20 cellular contexts compared by ENCODE assay signal in genomic region chr4:113616443-113616842, GRCh38.
DNase-seq lines count a peak whose midpoint lies in the region; ATAC-seq and TF ChIP-seq lines count a peak whose summit lies in the region.
"Had no signal": no experiment of that assay in that cellular context is flagged by ENCODE, and none has a peak within 500 bp of the region (broad histone marks: within the 10 kb centered on the region; RNA-seq: fewer than 3 reads in every experiment).

No MANE protein-coding gene starts in this region.

- H3K27ac ChIP-seq in right atrium auricular region = peak overlapping the region; percentile 33 to 54
- H3K27ac ChIP-seq in right lobe of liver = peak overlapping the region in 1 of 3 donors; percentile 58
- H3K27ac ChIP-seq: coronary artery, GM23248, lower lobe of right lung had no signal

- H3K36me3 Mint-ChIP-seq in activated B cell treated with CpG ODN at 0.5 μM for 24 hours (ENCODE audit: low read depth) = peaks cover 2% of the 10 kb centered on the region

- H3K4me3 Mint-ChIP-seq in activated B cell treated with CpG ODN at 0.5 μM for 24 hours = peak overlapping the region; percentile 20

- no peak overlapping the region for H3K4me3 ChIP-seq in right atrium auricular region
- H3K4me3 ChIP-seq in right lobe of liver = no peak overlapping the region
- H3K4me3 ChIP-seq: coronary artery, GM23248, lower lobe of right lung, stomach had no signal

- CTCF ChIA-PET in activated B cell treated with CpG ODN at 0.5 μM for 24 hours (lab: Charles Lee) = no interaction called here

- intact Hi-C loops in left ventricle myocardium superior (cut with micrococcal nuclease) (no loop called here), activated B cell treated with CpG ODN at 0.5 μM for 24 hours (cut with micrococcal nuclease) (no loop called here), right lobe of liver (cut with DNase I) (no loop called here)

- 12% methylated on average over 1 of the region's 1 CpG for WGBS in right lobe of liver (ENCODE audit: insufficient coverage, low coverage, low lambda C conversion rate, missing lambda C conversion rate)

- peaks cover 47% of the 10 kb centered on the region for H3K4me1 Mint-ChIP-seq in activated B cell treated with CpG ODN at 0.5 μM for 24 hours

- POLR2A ChIA-PET in activated B cell treated with CpG ODN at 0.5 μM for 24 hours (lab: Charles Lee) = interaction anchor here (0.8 to 3.3 kb wide), 3 partner anchors 23 to 144 kb away, joined by 3 to 12 read pairs (median 4); partner anchors contain the start of gene CAMK2D

- H3K27me3 Mint-ChIP-seq in activated B cell treated with CpG ODN at 0.5 μM for 24 hours = no peaks in the 10 kb centered on the region

- no peak for DNase-seq in right atrium auricular region (ENCODE audit: low spot score)
- no peak for DNase-seq in left ventricle myocardium superior
- no peak for DNase-seq in activated B cell treated with CpG ODN at 0.5 μM for 24 hours
- no peak for DNase-seq in right lobe of liver
- DNase-seq in 8988T = no peak
- DNase-seq in stimulated activated CD4-positive, alpha-beta T cell treated with anti-CD3 and anti-CD28 coated beads, Interleukin-4, amount 100 ng/mL, for 24 hours = no peak
- no peak for DNase-seq in NCI-H345 (lab: John Stamatoyannopoulos, UW)
- DNase-seq in Ammon's horn (ENCODE audit: low spot score) = no peak
- DNase-seq: activated gamma-delta T cell treated with Interleukin-2 at 50 U/mL for 16 hours, anterior cingulate cortex, foreskin fibroblast, GF-D8, GM23248, lower lobe of right lung, NCI-H1092, NCI-H2081, NCI-H510A treated with DMSO at 0.1 percent for 48 hours, SK-N-SH, stomach had no signal

- TF ChIP-seq CTCF in right atrium auricular region (IDR thresholded peaks at IDR 0.05) (no peak), activated B cell treated with CpG ODN at 0.5 μM for 24 hours (IDR thresholded peaks at IDR 0.05) (no peak), right lobe of liver (IDR thresholded peaks at IDR 0.05) (no peak)

- ATAC-seq in left ventricle myocardium superior = no peak
- no peak for ATAC-seq in activated B cell treated with CpG ODN at 0.5 μM for 24 hours (ENCODE audit: low read depth)
- peak in 3 of 4 donors; percentile 26 to 68 (median 66) for ATAC-seq in right lobe of liver
- ATAC-seq: lower lobe of right lung had no signal

- H3K27ac Mint-ChIP-seq in activated B cell treated with CpG ODN at 0.5 μM for 24 hours = peak overlapping the region; percentile 73

- H3K9me3 Mint-ChIP-seq in activated B cell treated with CpG ODN at 0.5 μM for 24 hours = no peaks in the 10 kb centered on the region

- H3K9me3 ChIP-seq in right atrium auricular region (no peaks in the 10 kb centered on the region), right lobe of liver (no peaks in the 10 kb centered on the region)
- H3K9me3 ChIP-seq: lower lobe of right lung, SK-N-SH, stomach had no signal

- H3K4me1 ChIP-seq in right atrium auricular region = peaks cover 0 to 47% of the 10 kb centered on the region in 2 donors
- H3K4me1 ChIP-seq in right lobe of liver = peaks cover 0 to 28% (median 0%) of the 10 kb centered on the region in 4 donors
- H3K4me1 ChIP-seq: lower lobe of right lung had no signal

- H3K36me3 ChIP-seq in right atrium auricular region (no peaks in the 10 kb centered on the region), right lobe of liver (no peaks in the 10 kb centered on the region)
- H3K36me3 ChIP-seq: lower lobe of right lung, stomach had no signal

- H3K27me3 ChIP-seq in right atrium auricular region (no peaks in the 10 kb centered on the region), right lobe of liver (no peaks in the 10 kb centered on the region)
- H3K27me3 ChIP-seq: stomach had no signal

- TF ChIP-seq POLR2A in right lobe of liver (IDR thresholded peaks at IDR 0.05) = no peak

Comparison
In these comparisons a context has a peak if more than half of its experiments do, and no peak if none do; other contexts are left out.
1. ATAC-seq: peak in right lobe of liver (3 of 4); none in left ventricle myocardium superior (single experiment) and activated B cell treated with CpG ODN at 0.5 μM for 24 hours (single experiment).